ENCODE assay signal across 25 cellular contexts in genomic region chr2:62181836-62182235, GRCh38. TPM values are rescaled to one million over a fixed set of nuclear protein-coding genes. Genes with fewer than 3 reads are reported as not detected.
DNase-seq lines count a peak whose midpoint lies in the region; ATAC-seq, FAIRE-seq and TF ChIP-seq lines count a peak whose summit lies in the region.
"Had no signal": no experiment of that assay in that cellular context is flagged by ENCODE, and none has a peak within 500 bp of the region (broad histone marks: within the 10 kb centered on the region; RNA-seq: fewer than 3 reads in every experiment).

No MANE protein-coding gene starts in this region.

- peaks cover 1% of the 10 kb centered on the region for H3K9me3 Mint-ChIP-seq in glutamatergic neuron (ENCODE audit: unreplicated experiment)
- H3K9me3 Mint-ChIP-seq in activated CD8-positive, alpha-beta T cell treated with anti-CD3 and anti-CD28 coated beads for 36 hours, result no peaks in the 10 kb centered on the region

- 49% methylated on average over 3 of the region's 3 CpGs for WGBS in HepG2 (ENCODE audit: low lambda C conversion rate)
- 82% methylated on average over 3 of the region's 3 CpGs for WGBS in right lobe of liver (ENCODE audit: insufficient coverage, low coverage, low lambda C conversion rate, missing lambda C conversion rate)
- WGBS in thymus, result 16% methylated on average over 3 of the region's 3 CpGs
- 80 to 93% (median 88%) methylated on average over 3 of the region's 3 CpGs for WGBS in heart left ventricle, 4 donors

- POLR2A ChIA-PET in HepG2 (lab: Yijun Ruan, JAX), result no interaction called here
- POLR2A ChIA-PET in activated CD8-positive, alpha-beta T cell treated with anti-CD3 and anti-CD28 coated beads for 36 hours (lab: Charles Lee), result no interaction called here

- in situ Hi-C loops in HepG2 (cut with HindIII; ENCODE audit: extremely low pct_ligation_motif_present, low pct_unique_long_range_greater_than_20kb), result no loop called here

- H3K27ac Mint-ChIP-seq in glutamatergic neuron (ENCODE audit: unreplicated experiment), result peak overlapping the region; percentile 87
- no peak overlapping the region for H3K27ac Mint-ChIP-seq in activated CD8-positive, alpha-beta T cell treated with anti-CD3 and anti-CD28 coated beads for 36 hours

- TF ChIP-seq POLR2A in HepG2 (IDR thresholded peaks at IDR 0.05; ENCODE audit: insufficient read depth in 1 of 2, low read depth in 2 of 2, low read length in 2 of 2) (no peak), right lobe of liver (IDR thresholded peaks at IDR 0.05) (no peak), heart left ventricle (IDR thresholded peaks at IDR 0.05) (no peak)

- ATAC-seq in HepG2, result no peak
- ATAC-seq in right lobe of liver, result no peak
- ATAC-seq in heart left ventricle, result no peak
- no peak for ATAC-seq in activated CD8-positive, alpha-beta T cell treated with anti-CD3 and anti-CD28 coated beads for 36 hours
- ATAC-seq: HCT116, Panc1 had no signal

- H2AFZ ChIP-seq in HepG2 (ENCODE audit: low read length), result no peak overlapping the region

- TF ChIP-seq EP300 in HepG2 (IDR thresholded peaks at IDR 0.05; ENCODE audit: low read depth in 2 of 2, low read length in 2 of 2) (no peak), HepG2 (CRISPR knock-in tag; IDR thresholded peaks at IDR 0.05; ENCODE audit: borderline replicate concordance) (no peak)

- H3K36me3 Mint-ChIP-seq in glutamatergic neuron (ENCODE audit: unreplicated experiment), result no peaks in the 10 kb centered on the region
- H3K36me3 Mint-ChIP-seq in activated CD8-positive, alpha-beta T cell treated with anti-CD3 and anti-CD28 coated beads for 36 hours (ENCODE audit: low read depth), result no peaks in the 10 kb centered on the region
- H3K36me3 Mint-ChIP-seq: CD4-positive, CD25-positive, alpha-beta regulatory T cell had no signal

- TF ChIP-seq CTCF in HepG2 (CRISPR knock-in tag; IDR thresholded peaks at IDR 0.05) (no peak), right lobe of liver (IDR thresholded peaks at IDR 0.05) (no peak), glutamatergic neuron (IDR thresholded peaks at IDR 0.05; ENCODE audit: partially characterized antibody, unreplicated experiment) (no peak), heart left ventricle (IDR thresholded peaks at IDR 0.05) (no peak)
- no peak for TF ChIP-seq CTCF in activated CD8-positive, alpha-beta T cell treated with anti-CD3 and anti-CD28 coated beads for 36 hours (IDR thresholded peaks at IDR 0.05)

- H3K4me1 ChIP-seq in HepG2 (ENCODE audit: insufficient read depth, low read length) (no peaks in the 10 kb centered on the region), right lobe of liver (no peaks in the 10 kb centered on the region), thymus (ENCODE audit: control insufficient read depth, insufficient read depth, low read length) (peaks cover 26% of the 10 kb centered on the region), heart left ventricle (peaks cover 0 to 44% (median 24%) of the 10 kb centered on the region in 12 donors)
- H3K4me1 ChIP-seq: BE2C had no signal

- H3K27me3 ChIP-seq in HepG2 (ENCODE audit: control insufficient read depth in 1 of 2, insufficient read depth in 2 of 2, low read length in 2 of 2) (peaks cover 4 to 6% of the 10 kb centered on the region in 2 experiments; a peak in 2 of 5 replicates), right lobe of liver (no peaks in the 10 kb centered on the region), thymus (ENCODE audit: control insufficient read depth, insufficient read depth) (no peaks in the 10 kb centered on the region), heart left ventricle (no peaks in the 10 kb centered on the region)
- H3K27me3 ChIP-seq: BE2C had no signal

- H3K79me2 ChIP-seq in HepG2 (ENCODE audit: insufficient read depth, low read length), result no peaks in the 10 kb centered on the region

- no peak overlapping the region for H3K4me3 ChIP-seq in HepG2 (replicated peaks in 1 of 3; ENCODE audit: insufficient read depth in 1 of 3, low read depth in 2 of 3, low read length in 3 of 3)
- no peak overlapping the region for H3K4me3 ChIP-seq in right lobe of liver
- H3K4me3 ChIP-seq in thymus (ENCODE audit: low read length), result no peak overlapping the region
- no peak overlapping the region for H3K4me3 ChIP-seq in heart left ventricle

- H3K9me3 ChIP-seq in HepG2 (ENCODE audit: low read length), result no peaks in the 10 kb centered on the region
- H3K9me3 ChIP-seq in right lobe of liver, result no peaks in the 10 kb centered on the region
- no peaks in the 10 kb centered on the region for H3K9me3 ChIP-seq in thymus (ENCODE audit: control insufficient read depth)
- H3K9me3 ChIP-seq in heart left ventricle, result no peaks in the 10 kb centered on the region
- H3K9me3 ChIP-seq: BE2C had no signal

- H3K4me3 Mint-ChIP-seq in glutamatergic neuron (ENCODE audit: unreplicated experiment), result peak overlapping the region; percentile 47
- no peak overlapping the region for H3K4me3 Mint-ChIP-seq in activated CD8-positive, alpha-beta T cell treated with anti-CD3 and anti-CD28 coated beads for 36 hours
- H3K4me3 Mint-ChIP-seq: CD4-positive, CD25-positive, alpha-beta regulatory T cell had no signal

- no peak overlapping the region for H3K27ac ChIP-seq in HepG2 (ENCODE audit: extremely low read length, insufficient read depth, low read length)
- H3K27ac ChIP-seq in right lobe of liver, result no peak overlapping the region
- H3K27ac ChIP-seq in thymus (ENCODE audit: low read depth), result peak overlapping the region; percentile 20
- no peak overlapping the region for H3K27ac ChIP-seq in heart left ventricle
- H3K27ac ChIP-seq: HL-60, RWPE1 had no signal

- BruUV-seq in HepG2 (replicated peaks; lab: Mats Ljungman, UMichigan), result no TSS peak

- H3K36me3 ChIP-seq in HepG2 (replicated peaks in 1 of 2; ENCODE audit: control insufficient read depth in 1 of 2, insufficient read depth in 2 of 2, low read length in 2 of 2), result no peaks in the 10 kb centered on the region
- no peaks in the 10 kb centered on the region for H3K36me3 ChIP-seq in right lobe of liver
- no peaks in the 10 kb centered on the region for H3K36me3 ChIP-seq in thymus (ENCODE audit: control insufficient read depth, insufficient read depth)
- H3K36me3 ChIP-seq in heart left ventricle, result no peaks in the 10 kb centered on the region
- H3K36me3 ChIP-seq: BE2C had no signal

- DNase-seq in HepG2 (ENCODE audit: low spot score), result no peak
- no peak for DNase-seq in right lobe of liver
- peak; percentile 18 for DNase-seq in NCI-H526 treated with DMSO at 0.1 percent for 48 hours (lab: John Stamatoyannopoulos, UW)
- DNase-seq in glutamatergic neuron, result no peak
- no peak for DNase-seq in heart left ventricle
- DNase-seq in activated CD8-positive, alpha-beta T cell treated with anti-CD3 and anti-CD28 coated beads for 36 hours, result no peak
- no peak for DNase-seq in NCI-H2081 (lab: John Stamatoyannopoulos, UW)
- DNase-seq: 8988T; ACHN; BE2C; CD4-positive, CD25-positive, alpha-beta regulatory T cell; MM.1S; NCI-H1048; NCI-H1694; NCI-H2029 treated with DMSO at 0.1 percent for 48 hours; NCI-H2227 treated with DMSO at 0.1 percent for 48 hours; NCI-H748 treated with DMSO at 0.1 percent for 48 hours; SHP77; T-helper 1 cell had no signal

- H3K27me3 Mint-ChIP-seq in glutamatergic neuron (ENCODE audit: unreplicated experiment), result peaks cover 2% of the 10 kb centered on the region
- H3K27me3 Mint-ChIP-seq in activated CD8-positive, alpha-beta T cell treated with anti-CD3 and anti-CD28 coated beads for 36 hours, result no peaks in the 10 kb centered on the region
- H3K27me3 Mint-ChIP-seq: CD4-positive, CD25-positive, alpha-beta regulatory T cell had no signal

- H3K4me2 ChIP-seq in HepG2 (ENCODE audit: low read depth, low read length), result no peak overlapping the region

- intact Hi-C loops in HepG2 (cut with micrococcal nuclease; ENCODE audit: unreplicated experiment) (no loop called here), right lobe of liver (cut with DNase I) (no loop called here), heart left ventricle (cut with DNase I) (loop anchor here in 1 of 10 donors (5.0 kb wide), 1 partner anchor 185 kb away; no protein-coding TSS in a partner anchor)
- intact Hi-C loops in activated CD8-positive, alpha-beta T cell treated with anti-CD3 and anti-CD28 coated beads for 36 hours (cut with micrococcal nuclease), result no loop called here

- no peak overlapping the region for H3K9ac ChIP-seq in HepG2 (ENCODE audit: insufficient read depth, low read depth, low read length)

- CTCF ChIA-PET in HepG2 (lab: Yijun Ruan, JAX; ENCODE audit: low intra/inter-chr PET ratio, low total read pairs), result no interaction called here
- CTCF ChIA-PET in activated CD8-positive, alpha-beta T cell treated with anti-CD3 and anti-CD28 coated beads for 36 hours (lab: Charles Lee), result no interaction called here

- peak; percentile 12 for FAIRE-seq in HepG2 (lab: Jason Lieb, UNC)
- FAIRE-seq: G401.6 had no signal

- no peak for TF ChIP-seq RAD21 in HepG2 (CRISPR knock-in tag; IDR thresholded peaks at IDR 0.05)

- H4K20me1 ChIP-seq in HepG2 (ENCODE audit: insufficient read depth, low read length), result no peaks in the 10 kb centered on the region

- peaks cover 12% of the 10 kb centered on the region for H3K4me1 Mint-ChIP-seq in glutamatergic neuron (ENCODE audit: low read depth, unreplicated experiment)
- H3K4me1 Mint-ChIP-seq in activated CD8-positive, alpha-beta T cell treated with anti-CD3 and anti-CD28 coated beads for 36 hours (ENCODE audit: low read depth), result peaks cover 5% of the 10 kb centered on the region

RNA-seq across cellular contexts. Expression of gene B3GNT2, which starts 14.1 kb away (rescaled TPM):
- total RNA-seq in HepG2 (2016; rRNA removed; fragmentation: Illumina TruSeq; extraction: Trizol), result 19.5 and 28.5 TPM in 2 replicates
- total RNA-seq in HepG2 (2016; cell fraction: cytosol; rRNA removed; fragmentation: Illumina TruSeq; extraction: Trizol; ENCODE audit: low read depth), result 5.6 and 5.7 TPM in 2 replicates
- total RNA-seq in HepG2 (2016; cell fraction: insoluble cytoplasmic fraction; rRNA removed; fragmentation: Illumina TruSeq; extraction: Trizol), result 19.3 and 27.8 TPM in 2 replicates
- total RNA-seq in HepG2 (2016; cell fraction: membrane; rRNA removed; fragmentation: Illumina TruSeq; extraction: Trizol), result 13.3 and 14.8 TPM in 2 replicates
- 27.5 and 28.5 TPM in 2 replicates for total RNA-seq in HepG2 (2016; cell fraction: nucleus; rRNA removed; fragmentation: Illumina TruSeq; extraction: Trizol)
- polyA plus RNA-seq in HepG2 (2011; rRNA removed), result 26.3 and 29.3 TPM in 2 replicates
- polyA plus RNA-seq in HepG2 (2011; cell fraction: cytosol; rRNA removed), result 15.9 and 28.7 TPM in 2 replicates
- polyA plus RNA-seq in HepG2 (2011; cell fraction: nucleus; rRNA removed), result 7.3 and 11.3 TPM in 2 replicates
- 54.4 and 58.5 TPM in 2 replicates for polyA plus RNA-seq in HepG2 (2012)
- 1.4 and 1.7 TPM in 2 replicates for polyA plus RNA-seq in HepG2 (2016; cell fraction: cytosol; fragmentation: Illumina TruSeq; extraction: Trizol; ENCODE audit: low read depth)
- polyA plus RNA-seq in HepG2 (2016; cell fraction: insoluble cytoplasmic fraction; fragmentation: Illumina TruSeq; extraction: Trizol; ENCODE audit: low read depth), result 17.4 and 17.6 TPM in 2 replicates
- 5.6 and 5.8 TPM in 2 replicates for polyA plus RNA-seq in HepG2 (2016; cell fraction: membrane; fragmentation: Illumina TruSeq; extraction: Trizol; ENCODE audit: low read depth)
- polyA plus RNA-seq in HepG2 (2016; cell fraction: nucleus; fragmentation: Illumina TruSeq; extraction: Trizol; ENCODE audit: insufficient read depth, low read depth), result 29.6 and 33.7 TPM in 2 replicates
- 11.0 and 33.8 TPM in 2 replicates for polyA minus RNA-seq in HepG2 (2011; rRNA and poly(A)+ RNA removed; ENCODE audit: low replicate concordance)
- 29.1 and 41.9 TPM in 2 replicates for polyA minus RNA-seq in HepG2 (2011; cell fraction: cytosol; rRNA and poly(A)+ RNA removed)
- 28.5 and 42.8 TPM in 2 replicates for polyA minus RNA-seq in HepG2 (2011; cell fraction: nucleus; rRNA and poly(A)+ RNA removed)
- total RNA-seq in right lobe of liver, result 10 to 100 TPM in 3 of 6 experiments, 1 to 10 TPM in 3; 9.1 to 11.0 (median 9.9) TPM
- 5.7 TPM for total RNA-seq in glutamatergic neuron (ENCODE audit: unreplicated experiment)
- 24.8 TPM for polyA plus RNA-seq in thymus
- 10 to 100 TPM; 13.8 to 26.5 (median 20.8) TPM for total RNA-seq in heart left ventricle
- polyA plus RNA-seq in heart left ventricle, result 10 to 100 TPM in 1 of 2 donors, 1 to 10 TPM in 1; 8.6 to 18.4 TPM
- 10 to 100 TPM; 44.3 to 45.5 TPM for total RNA-seq in activated CD8-positive, alpha-beta T cell treated with anti-CD3 and anti-CD28 coated beads for 36 hours
